10 cellular contexts compared by ENCODE assay signal in the genomic region with DNA sequence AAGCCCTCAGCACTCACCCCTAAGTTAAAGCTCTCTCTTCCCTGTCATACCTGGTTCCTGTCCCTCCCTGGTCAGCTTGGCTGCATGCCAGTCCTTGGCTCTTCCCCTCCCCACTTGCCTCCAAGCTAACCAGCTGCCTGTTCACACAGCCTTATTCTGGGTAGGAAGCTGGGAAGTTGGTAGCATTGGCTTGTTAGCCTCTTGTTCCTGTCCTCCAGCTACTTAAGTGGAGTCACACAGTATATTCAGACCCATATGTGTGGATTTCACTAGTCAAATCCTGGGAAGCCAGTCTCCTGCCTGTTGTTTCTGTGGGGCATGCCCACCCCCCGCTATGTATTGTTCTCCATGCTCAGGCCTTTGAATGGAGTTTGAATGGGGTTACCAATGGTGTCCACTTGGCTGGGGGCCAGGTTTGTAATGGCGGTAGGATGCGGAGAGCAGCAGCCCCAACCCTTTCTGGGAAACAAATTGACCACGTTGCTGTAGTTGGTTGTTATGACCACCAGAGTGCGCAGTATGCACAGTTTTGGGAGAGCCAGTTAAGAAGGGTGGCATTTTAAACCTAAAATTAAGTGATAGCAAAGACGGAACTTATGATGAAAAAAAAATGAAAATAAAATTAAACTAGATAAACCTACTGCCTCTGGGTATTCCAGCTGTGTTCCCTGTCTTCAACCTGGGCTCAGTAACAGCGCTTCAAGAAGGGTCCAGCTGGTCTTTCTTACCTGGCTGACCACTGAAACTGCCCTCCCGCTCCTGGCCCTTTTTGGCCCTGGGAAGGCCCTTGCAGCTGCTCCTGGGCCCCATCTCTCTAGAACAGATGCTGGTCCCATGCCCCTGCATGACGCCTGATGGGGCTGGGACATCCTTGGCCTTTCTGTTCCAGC. TPM values are rescaled to one million over a fixed set of nuclear protein-coding genes. Genes with fewer than 3 reads are reported as not detected.
A peak's percentile ranks its signal among the peaks of the same experiment; 100 is the strongest.
DNase-seq lines count a peak whose midpoint lies in the region; TF ChIP-seq lines count a peak whose summit lies in the region.
"Had no signal": no experiment of that assay in that cellular context is flagged by ENCODE, and none has a peak within 500 bp of the region (broad histone marks: within the 10 kb centered on the region; RNA-seq: fewer than 3 reads in every experiment).

No MANE protein-coding gene starts in this region.

- H3K4ac ChIP-seq in trophoblast cell (ENCODE audit: low read depth, low read length) = no peak overlapping the region

- no peaks in the 10 kb centered on the region for H3K27me3 Mint-ChIP-seq in glutamatergic neuron (ENCODE audit: unreplicated experiment)

- no peaks in the 10 kb centered on the region for H3K79me2 ChIP-seq in trophoblast cell (ENCODE audit: control insufficient read depth, insufficient read depth, low read length, poor library complexity)

- H3K23ac ChIP-seq in trophoblast cell (ENCODE audit: low read length) = no peak overlapping the region

- H2AFZ ChIP-seq in trophoblast cell (ENCODE audit: insufficient read depth, low read length, poor library complexity) = no peak overlapping the region

- peak overlapping the region; percentile 67 for H2AK5ac ChIP-seq in trophoblast cell (ENCODE audit: low read length)

- H4K91ac ChIP-seq in trophoblast cell (ENCODE audit: low read depth, low read length) = peak overlapping the region; percentile 79

- H4K12ac ChIP-seq in trophoblast cell (ENCODE audit: low read depth, low read length) = no peak overlapping the region

- H3K4me2 ChIP-seq in trophoblast cell (ENCODE audit: low read length) = peak overlapping the region; percentile 26

- H3K27ac ChIP-seq in trophoblast cell (ENCODE audit: low read depth, low read length) (no peak overlapping the region), uterus (no peak overlapping the region)

- no peak overlapping the region for H3K27ac Mint-ChIP-seq in glutamatergic neuron (ENCODE audit: unreplicated experiment)
- H3K27ac Mint-ChIP-seq: stimulated activated naive CD8-positive, alpha-beta T cell treated with anti-CD3 and anti-CD28 coated beads, Interleukin-15, Interleukin-2, amounts not matched to agents 100 ng/mL and 50 ng/mL, for 24 hours had no signal

- H3K14ac ChIP-seq in trophoblast cell (ENCODE audit: low read length) = peak overlapping the region; percentile 36

- H3K9me3 ChIP-seq in trophoblast cell (ENCODE audit: insufficient read depth, low read depth, low read length) = no peaks in the 10 kb centered on the region
- no peaks in the 10 kb centered on the region for H3K9me3 ChIP-seq in uterus
- H3K9me3 ChIP-seq: BLaER1 treated with 17β-estradiol and CSF1 and Interleukin-3, amounts not matched to agents 10 nM and 100 nM had no signal

- peak overlapping the region; percentile 48 for H2BK120ac ChIP-seq in trophoblast cell (ENCODE audit: insufficient read depth, low read length, poor library complexity)

- TF ChIP-seq POLR2A in uterus (IDR thresholded peaks at IDR 0.05) = no peak

- peak overlapping the region; percentile 7 for H4K8ac ChIP-seq in trophoblast cell (ENCODE audit: low read depth, low read length)

- TF ChIP-seq CTCF in glutamatergic neuron (IDR thresholded peaks at IDR 0.05; ENCODE audit: partially characterized antibody, unreplicated experiment) (peak; percentile 90), uterus (IDR thresholded peaks at IDR 0.05) (peak; percentile 71 to 83 (median 76))

- no peaks in the 10 kb centered on the region for H3K27me3 ChIP-seq in trophoblast cell (ENCODE audit: insufficient read depth, low read length)
- H3K27me3 ChIP-seq in uterus = no peaks in the 10 kb centered on the region
- H3K27me3 ChIP-seq: BLaER1 treated with 17β-estradiol and CSF1 and Interleukin-3, amounts not matched to agents 10 nM and 100 nM had no signal

- DNase-seq in NCI-H524 (lab: John Stamatoyannopoulos, UW) (peak; percentile 78 to 83), NCI-H524 treated with DMSO at 0.1 percent for 48 hours (lab: John Stamatoyannopoulos, UW) (no peak), MV-4-11 (lab: John Stamatoyannopoulos, UW) (peak; percentile 80), SK-N-DZ (ENCODE audit: low spot score) (peak; percentile 81), glutamatergic neuron (peak; percentile 65), trophoblast cell (peak; percentile 74 to 91), uterus (peak; percentile 62)
- DNase-seq in activated naive CD4-positive, alpha-beta T cell treated with Interleukin-2 at 50 U/mL for 16 hours = peak; percentile 74

- H3K4me1 ChIP-seq in trophoblast cell (ENCODE audit: control insufficient read depth in 1 of 2, insufficient read depth in 2 of 2, low read length in 2 of 2) (peaks cover 6 to 11% of the 10 kb centered on the region in 2 experiments), uterus (no peaks in the 10 kb centered on the region)

- H3K79me1 ChIP-seq in trophoblast cell (ENCODE audit: low read length) = peaks cover 9% of the 10 kb centered on the region

- peak overlapping the region; percentile 8 for H2BK5ac ChIP-seq in trophoblast cell (ENCODE audit: low read depth, low read length, poor library complexity)

- no peaks in the 10 kb centered on the region for H3K4me1 Mint-ChIP-seq in glutamatergic neuron (ENCODE audit: low read depth, unreplicated experiment)

- intact Hi-C loops in uterus (cut with DNase I; ENCODE audit: low total_unique reads) = no loop called here

- H3K4me3 ChIP-seq in trophoblast cell (ENCODE audit: low read depth, low read length) (no peak overlapping the region), uterus (no peak overlapping the region)
- H3K4me3 ChIP-seq: BLaER1 treated with 17β-estradiol and CSF1 and Interleukin-3, amounts not matched to agents 10 nM and 100 nM had no signal

- H3K36me3 ChIP-seq in trophoblast cell (ENCODE audit: control insufficient read depth in 1 of 2, insufficient read depth in 2 of 2, low read length in 2 of 2) = no peaks in the 10 kb centered on the region
- no peaks in the 10 kb centered on the region for H3K36me3 ChIP-seq in uterus
- H3K36me3 ChIP-seq: BLaER1 treated with 17β-estradiol and CSF1 and Interleukin-3, amounts not matched to agents 10 nM and 100 nM had no signal

- H3K18ac ChIP-seq in trophoblast cell (ENCODE audit: low read length) = peak overlapping the region; percentile 34

- no peaks in the 10 kb centered on the region for H3K9me3 Mint-ChIP-seq in glutamatergic neuron (ENCODE audit: unreplicated experiment)
- H3K9me3 Mint-ChIP-seq: stimulated activated naive CD8-positive, alpha-beta T cell treated with anti-CD3 and anti-CD28 coated beads, Interleukin-15, Interleukin-2, amounts not matched to agents 100 ng/mL and 50 ng/mL, for 24 hours had no signal

- H3K4me3 Mint-ChIP-seq in glutamatergic neuron (ENCODE audit: unreplicated experiment) = no peak overlapping the region
- H3K4me3 Mint-ChIP-seq: stimulated activated naive CD8-positive, alpha-beta T cell treated with anti-CD3 and anti-CD28 coated beads, Interleukin-15, Interleukin-2, amounts not matched to agents 100 ng/mL and 50 ng/mL, for 24 hours had no signal

- no peaks in the 10 kb centered on the region for H3K36me3 Mint-ChIP-seq in glutamatergic neuron (ENCODE audit: unreplicated experiment)

- H3K9ac ChIP-seq in trophoblast cell (ENCODE audit: low read length) = no peak overlapping the region

- WGBS in trophoblast cell (ENCODE audit: extremely low coverage, insufficient coverage, insufficient read length) = no CpG with 5 or more reads among the region's 9 CpGs

- peak overlapping the region; percentile 46 for H2BK12ac ChIP-seq in trophoblast cell (ENCODE audit: low read length)

RNA-seq across cellular contexts. Expression of gene RPS3, which starts 10.7 kb away (rescaled TPM):
- 3,197 and 3,352 TPM in 2 replicates for polyA plus RNA-seq in SK-N-DZ (2014; cell fraction: cytosol; rRNA removed)
- 1,069 and 1,858 TPM in 2 replicates for polyA plus RNA-seq in SK-N-DZ (2014; cell fraction: nucleus; rRNA removed)
- 1,391 TPM for total RNA-seq in glutamatergic neuron (ENCODE audit: unreplicated experiment)
- 4,211 and 4,337 TPM in 2 replicates for polyA plus RNA-seq in trophoblast cell (2013)
- 1,000 to 10,000 TPM; 1,322 to 4,168 (median 2,484) TPM for total RNA-seq in uterus

RNA-seq across cellular contexts. Expression of gene ARRB1, which starts 37.2 kb away (rescaled TPM):
- polyA plus RNA-seq in SK-N-DZ (2014; cell fraction: cytosol; rRNA removed) = 17.8 and 29.7 TPM in 2 replicates
- polyA plus RNA-seq in SK-N-DZ (2014; cell fraction: nucleus; rRNA removed) = 11.8 and 30.2 TPM in 2 replicates
- 38.0 TPM for total RNA-seq in glutamatergic neuron (ENCODE audit: unreplicated experiment)
- 34.1 and 34.7 TPM in 2 replicates for polyA plus RNA-seq in trophoblast cell (2013)
- total RNA-seq in uterus = 10 to 100 TPM; 23.1 to 61.8 (median 44.8) TPM

RNA-seq across cellular contexts. Expression of gene KLHL35, which starts 44.4 kb away (rescaled TPM):
- 4.6 and 5.5 TPM in 2 replicates for polyA plus RNA-seq in SK-N-DZ (2014; cell fraction: cytosol; rRNA removed)
- polyA plus RNA-seq in SK-N-DZ (2014; cell fraction: nucleus; rRNA removed) = 5.4 and 10.8 TPM in 2 replicates
- total RNA-seq in glutamatergic neuron (ENCODE audit: unreplicated experiment) (41.4 TPM), uterus (1 to 10 TPM in 1 of 4 donors, not detected in 3; 2.5 TPM)
- 0.08 and 0.10 TPM in 2 replicates for polyA plus RNA-seq in trophoblast cell (2013)

Comparison
In these comparisons a context has a peak if more than half of its experiments do, and no peak if none do; other contexts are left out.
1. RNA of gene KLHL35, which starts 44.4 kb away (total RNA-seq): 41.4 TPM in glutamatergic neuron (single experiment); 2.5 TPM in uterus; every median in the first group is over 10 times any median in the second.